In the genomic region with DNA sequence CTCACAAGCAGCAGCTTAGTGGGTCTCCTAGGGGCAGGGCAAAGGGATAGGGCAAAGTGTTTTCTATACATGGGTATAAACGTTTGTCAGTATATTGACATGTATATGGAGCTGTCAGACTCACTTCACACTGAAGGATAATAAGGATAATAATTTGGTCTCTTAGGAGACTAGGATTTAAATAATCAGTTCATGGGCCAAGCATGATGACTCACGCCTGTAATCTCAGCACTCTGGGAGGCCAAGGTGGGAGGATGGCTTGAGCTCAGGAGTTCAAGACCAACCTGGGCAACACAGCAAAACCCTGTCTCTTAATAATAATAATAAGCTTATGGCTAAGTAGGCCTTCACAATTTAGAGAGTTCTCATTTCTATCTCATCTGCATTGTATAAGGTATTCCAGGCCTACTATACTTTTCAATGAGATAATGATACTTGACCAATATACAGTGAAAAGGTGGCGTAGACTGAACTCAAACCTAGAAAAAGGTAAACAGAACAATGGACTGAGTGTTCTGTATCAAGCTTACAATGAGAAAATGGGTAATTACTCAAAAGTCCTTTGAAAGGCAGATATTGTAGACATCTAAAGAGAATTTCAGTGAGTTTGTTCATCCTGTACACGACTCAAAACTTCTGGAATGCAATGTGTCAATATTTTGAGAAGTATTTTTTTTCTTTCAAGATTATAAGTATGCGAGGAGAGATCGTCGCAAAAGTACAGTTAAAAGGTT, we compare ENCODE assay signal across 1 cellular context.
TF ChIP-seq lines count a peak whose summit lies in the region.

No MANE protein-coding gene starts in this region.

TF ChIP-seq in H1, 55 proteins besides CTCF, POLR2A, EP300 and RAD21:
- TF ChIP-seq EZH2 (IDR thresholded peaks at IDR 0.05; ENCODE audit: low read depth, low read length, severe bottlenecking) (no peak), RFX5 (IDR thresholded peaks at IDR 0.05; ENCODE audit: borderline replicate concordance, low read depth, low read length) (no peak), GABPA (IDR thresholded peaks at IDR 0.05; ENCODE audit: borderline replicate concordance, insufficient read depth, low read length) (no peak), SP1 (IDR thresholded peaks at IDR 0.05; ENCODE audit: low read depth, low read length) (no peak), SP2 (IDR thresholded peaks at IDR 0.05; ENCODE audit: low read length) (no peak), PHF8 (conservative IDR thresholded peaks at IDR 0.05; ENCODE audit: low read depth, low read length) (no peak), CEBPB (IDR thresholded peaks at IDR 0.05; ENCODE audit: low read depth, low read length) (no peak), KDM4A (IDR thresholded peaks at IDR 0.05; ENCODE audit: low read depth, low read length, severe bottlenecking) (no peak), ATF3 (IDR thresholded peaks at IDR 0.05; ENCODE audit: insufficient read depth, low read depth, low read length) (no peak), TEAD4 (IDR thresholded peaks at IDR 0.05; ENCODE audit: low read depth, low read length) (no peak)
